Comparison of ENCODE assay signal across 8 cellular contexts in the genomic region with DNA sequence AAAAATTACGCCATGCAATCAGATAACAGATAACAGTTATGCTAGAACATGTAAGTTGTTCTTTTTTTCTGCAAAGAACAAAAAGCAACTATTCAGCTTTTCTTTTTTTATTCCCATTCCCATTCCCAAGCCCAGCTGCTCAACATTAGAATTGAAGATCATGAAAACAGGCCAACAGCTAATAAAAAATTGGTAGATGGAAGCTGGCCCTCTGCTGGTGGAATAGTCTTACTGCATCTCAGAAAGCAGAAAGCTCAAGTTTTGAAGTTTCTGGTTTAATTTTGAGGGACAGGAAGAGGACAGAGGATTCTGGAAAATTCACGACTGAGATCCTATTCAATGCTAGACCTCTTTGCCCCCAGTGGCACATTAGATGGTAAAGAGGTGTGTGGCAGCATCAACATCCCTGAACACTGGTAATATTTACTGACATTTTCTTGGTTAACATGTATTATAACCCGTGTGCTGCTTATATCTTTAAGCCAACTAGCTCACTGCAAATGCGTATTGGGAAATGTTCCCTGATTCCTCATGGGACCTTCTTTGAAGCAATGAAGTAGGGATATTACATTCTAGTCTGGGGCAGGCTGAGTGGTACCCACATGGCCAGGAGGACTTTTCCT.
A peak's percentile ranks its signal among the peaks of the same experiment; 100 is the strongest.
DNase-seq lines count a peak whose midpoint lies in the region; ATAC-seq, FAIRE-seq and TF ChIP-seq lines count a peak whose summit lies in the region.

No MANE protein-coding gene starts in this region.

- CTCF ChIA-PET in activated CD4-positive, alpha-beta memory T cell treated with anti-CD3 and anti-CD28 coated beads for 36 hours (lab: Charles Lee) = interaction anchor here (0.6 to 2.2 kb wide), 25 partner anchors 8 to 1193 kb away, joined by 3 to 12 read pairs (median 4); no protein-coding TSS in a partner anchor

- H3K36me3 ChIP-seq in pancreas = no peaks in the 10 kb centered on the region

- intact Hi-C loops in pancreas (cut with DNase I) = no loop called here
- intact Hi-C loops in activated CD4-positive, alpha-beta memory T cell treated with anti-CD3 and anti-CD28 coated beads for 36 hours (cut with micrococcal nuclease) = no loop called here

- POLR2A ChIA-PET in activated CD4-positive, alpha-beta memory T cell treated with anti-CD3 and anti-CD28 coated beads for 36 hours (lab: Charles Lee) = no interaction called here

- no peak overlapping the region for H3K4me3 ChIP-seq in pancreas

- ATAC-seq in pancreas (peak in 2 of 4 donors; percentile 35 to 50), GM18517 (IDR thresholded peaks at IDR 0.05; ENCODE audit: unreplicated experiment) (no peak)

- no peak overlapping the region for H3K4me3 Mint-ChIP-seq in activated CD4-positive, alpha-beta memory T cell treated with anti-CD3 and anti-CD28 coated beads for 36 hours

- H3K27ac ChIP-seq in 22Rv1 = no peak overlapping the region
- no peak overlapping the region for H3K27ac ChIP-seq in pancreas

- 39 to 42% methylated on average over 4 of the region's 4 CpGs for WGBS in pancreas, 2 donors

- H3K27me3 Mint-ChIP-seq in activated CD4-positive, alpha-beta memory T cell treated with anti-CD3 and anti-CD28 coated beads for 36 hours = peaks cover 30% of the 10 kb centered on the region

- no peaks in the 10 kb centered on the region for H3K4me1 ChIP-seq in pancreas

- H3K9me3 ChIP-seq in pancreas = no peaks in the 10 kb centered on the region

- H3K27me3 ChIP-seq in pancreas = peaks cover 0 to 23% (median 0%) of the 10 kb centered on the region in 4 donors

- H3K4me1 Mint-ChIP-seq in activated CD4-positive, alpha-beta memory T cell treated with anti-CD3 and anti-CD28 coated beads for 36 hours (ENCODE audit: low read depth) = peaks cover 3% of the 10 kb centered on the region

- no peak for FAIRE-seq in pancreas (lab: Jason Lieb, UNC)

- TF ChIP-seq CTCF in 22Rv1 (IDR thresholded peaks at IDR 0.05) = peak; percentile 89
- TF ChIP-seq CTCF in pancreas (IDR thresholded peaks at IDR 0.05) = peak; percentile 54 to 79 (median 74)

- DNase-seq in GM04504 (ENCODE audit: low read depth) (peak; percentile 10), NCI-H510A treated with DMSO at 0.1 percent for 48 hours (lab: John Stamatoyannopoulos, UW) (peak; percentile 92), dermis microvascular lymphatic vessel endothelial cell (ENCODE audit: low read depth in 2 of 2) (peak; percentile 5 to 16), pancreas (peak in 1 of 6 donors; percentile 21), NCI-H1436 treated with DMSO at 0.1 percent for 48 hours (lab: John Stamatoyannopoulos, UW) (no peak)
- DNase-seq in activated CD4-positive, alpha-beta memory T cell treated with anti-CD3 and anti-CD28 coated beads for 36 hours = no peak

- H3K27ac Mint-ChIP-seq in activated CD4-positive, alpha-beta memory T cell treated with anti-CD3 and anti-CD28 coated beads for 36 hours = no peak overlapping the region

- no peaks in the 10 kb centered on the region for H3K36me3 Mint-ChIP-seq in activated CD4-positive, alpha-beta memory T cell treated with anti-CD3 and anti-CD28 coated beads for 36 hours

- H3K9me3 Mint-ChIP-seq in activated CD4-positive, alpha-beta memory T cell treated with anti-CD3 and anti-CD28 coated beads for 36 hours = no peaks in the 10 kb centered on the region

Comparison
In these comparisons a context has a peak if more than half of its experiments do, and no peak if none do; other contexts are left out.
1. DNase-seq: peak in GM04504 (single experiment), NCI-H510A treated with DMSO at 0.1 percent for 48 hours (single experiment) and dermis microvascular lymphatic vessel endothelial cell (2 of 2); none in activated CD4-positive, alpha-beta memory T cell treated with anti-CD3 and anti-CD28 coated beads for 36 hours (single experiment) and NCI-H1436 treated with DMSO at 0.1 percent for 48 hours (single experiment).